In the genomic region with DNA sequence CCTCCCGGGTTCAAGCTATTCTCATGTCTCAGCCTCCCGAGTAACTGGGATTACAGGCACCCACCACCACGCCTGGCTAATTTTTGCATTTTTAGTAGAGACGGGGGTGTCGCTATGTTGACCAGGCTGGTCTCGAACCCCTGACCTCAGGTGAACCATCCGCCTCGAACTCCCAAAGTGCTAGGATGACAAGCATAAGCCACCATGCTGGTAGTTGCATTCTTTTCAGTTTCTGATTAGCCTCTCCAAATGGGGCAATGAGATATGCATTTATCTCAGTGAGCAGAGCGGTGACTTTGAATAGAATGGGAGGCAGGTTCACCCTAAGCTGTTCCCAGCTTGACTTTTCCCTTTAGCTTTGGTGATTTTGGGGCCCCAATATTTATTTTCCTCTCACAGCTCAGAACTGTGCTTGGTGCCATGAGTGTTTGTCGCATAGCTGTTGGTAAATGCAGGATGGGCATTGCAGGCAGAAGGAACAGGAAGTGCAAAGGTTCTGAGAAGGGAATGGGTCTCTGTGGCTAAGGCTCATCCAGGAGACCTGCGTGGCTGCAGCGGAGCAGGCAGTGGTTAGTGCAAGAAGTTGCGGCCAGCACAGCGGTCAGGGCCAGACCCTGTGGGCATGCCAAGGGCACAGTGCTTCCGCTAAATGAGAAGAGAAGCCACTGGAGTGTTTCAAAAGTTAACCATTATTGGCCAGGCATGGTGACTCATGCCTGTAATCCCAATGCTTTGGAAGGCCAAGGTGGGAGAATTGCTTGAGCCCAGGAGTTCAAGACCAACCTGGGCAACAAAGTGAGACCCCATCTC, we compare ENCODE assay signal across 1 cellular context.
TF ChIP-seq lines count a peak whose summit lies in the region.

No MANE protein-coding gene starts in this region.

TF ChIP-seq in H1, 55 proteins besides CTCF, POLR2A, EP300 and RAD21:
- TF ChIP-seq SIRT6 (IDR thresholded peaks at IDR 0.05; ENCODE audit: low read length), result no peak
- TF ChIP-seq TEAD4 (IDR thresholded peaks at IDR 0.05; ENCODE audit: low read depth, low read length), result no peak
- no peak for TF ChIP-seq SRF (IDR thresholded peaks at IDR 0.05; ENCODE audit: low read depth, low read length)
- no peak for TF ChIP-seq BCL11A (IDR thresholded peaks at IDR 0.05; ENCODE audit: low read depth in 2 of 2, low read length in 2 of 2)
- no peak for TF ChIP-seq CHD2 (IDR thresholded peaks at IDR 0.05; ENCODE audit: low read length)
- no peak for TF ChIP-seq SP2 (IDR thresholded peaks at IDR 0.05; ENCODE audit: low read length)
- TF ChIP-seq CEBPB (IDR thresholded peaks at IDR 0.05; ENCODE audit: low read depth, low read length), result no peak
